10 cellular contexts compared by ENCODE assay signal in genomic region chr1:100719490-100719889, GRCh38. TPM values are rescaled to one million over a fixed set of nuclear protein-coding genes. Genes with fewer than 3 reads are reported as not detected.
DNase-seq lines count a peak whose midpoint lies in the region; ATAC-seq and TF ChIP-seq lines count a peak whose summit lies in the region.
"Had no signal": no experiment of that assay in that cellular context is flagged by ENCODE, and none has a peak within 500 bp of the region (broad histone marks: within the 10 kb centered on the region; RNA-seq: fewer than 3 reads in every experiment).

TSS of gene VCAM1 (plus strand) at chr1:100719742. CDS start at chr1:100719861, 119 bp downstream.

- H3K9me3 ChIP-seq in muscle layer of colon (ENCODE audit: low read length) (no peaks in the 10 kb centered on the region), SJCRH30 (replicated peaks) (no peaks in the 10 kb centered on the region)

- H3K36me3 Mint-ChIP-seq in natural killer cell treated with Interleukin-12 subunit alpha and Interleukin-12 subunit beta and Interleukin-15 and Interleukin-18, amount 100 ng/mL, for 72 hours: no peaks in the 10 kb centered on the region
- no peaks in the 10 kb centered on the region for H3K36me3 Mint-ChIP-seq in natural killer cell

- H3K27ac ChIP-seq in muscle layer of colon (ENCODE audit: low read depth, low read length): no peak within 1 kb of the TSS
- H3K27ac ChIP-seq in SJCRH30: no peak within 1 kb of the TSS
- H3K27ac ChIP-seq: HL-60 had no signal

- TF ChIP-seq CTCF in natural killer cell (IDR thresholded peaks at IDR 0.05) (no peak), choroid plexus epithelial cell (conservative IDR thresholded peaks at IDR 0.05; ENCODE audit: low read depth, low read length) (no peak)

- H3K4me3 ChIP-seq in choroid plexus epithelial cell (ENCODE audit: low read depth, low read length) (peak within 1 kb of the TSS; percentile 63), muscle layer of colon (ENCODE audit: low read depth in 1 of 2, low read length in 2 of 2) (peak within 1 kb of the TSS; percentile 7 to 43), SJCRH30 (no peak within 1 kb of the TSS)

- peak within 1 kb of the TSS; percentile 63 for H3K4me3 Mint-ChIP-seq in natural killer cell treated with Interleukin-12 subunit alpha and Interleukin-12 subunit beta and Interleukin-15 and Interleukin-18, amount 100 ng/mL, for 72 hours
- no peak within 1 kb of the TSS for H3K4me3 Mint-ChIP-seq in natural killer cell
- H3K4me3 Mint-ChIP-seq: T-helper 1 cell treated with Interleukin-12 subunit alpha and Interleukin-12 subunit beta and Interleukin-4 antibody, amounts not matched to agents 30 μg/mL and 1 μg/mL, for 36 hours had no signal

- H3K4me1 Mint-ChIP-seq in natural killer cell treated with Interleukin-12 subunit alpha and Interleukin-12 subunit beta and Interleukin-15 and Interleukin-18, amount 100 ng/mL, for 72 hours (ENCODE audit: low read depth in 2 of 2): peaks cover 17 to 23% of the 10 kb centered on the region in 2 donors
- peaks cover 11 to 13% of the 10 kb centered on the region in 2 donors for H3K4me1 Mint-ChIP-seq in natural killer cell

- H3K9me3 Mint-ChIP-seq in natural killer cell treated with Interleukin-12 subunit alpha and Interleukin-12 subunit beta and Interleukin-15 and Interleukin-18, amount 100 ng/mL, for 72 hours: no peaks in the 10 kb centered on the region
- H3K9me3 Mint-ChIP-seq in natural killer cell: no peaks in the 10 kb centered on the region
- H3K9me3 Mint-ChIP-seq: T-helper 1 cell treated with Interleukin-12 subunit alpha and Interleukin-12 subunit beta and Interleukin-4 antibody, amounts not matched to agents 30 μg/mL and 1 μg/mL, for 36 hours had no signal

- H3K27me3 Mint-ChIP-seq in natural killer cell treated with Interleukin-12 subunit alpha and Interleukin-12 subunit beta and Interleukin-15 and Interleukin-18, amount 100 ng/mL, for 72 hours: peaks cover 14 to 18% of the 10 kb centered on the region in 2 donors
- H3K27me3 Mint-ChIP-seq in natural killer cell (ENCODE audit: low read depth in 2 of 2): peaks cover 18 to 43% of the 10 kb centered on the region in 2 donors

- H3K27ac Mint-ChIP-seq in natural killer cell treated with Interleukin-12 subunit alpha and Interleukin-12 subunit beta and Interleukin-15 and Interleukin-18, amount 100 ng/mL, for 72 hours: peak within 1 kb of the TSS in 1 of 2 donors; percentile 14
- H3K27ac Mint-ChIP-seq in natural killer cell: no peak within 1 kb of the TSS
- H3K27ac Mint-ChIP-seq: T-helper 1 cell treated with Interleukin-12 subunit alpha and Interleukin-12 subunit beta and Interleukin-4 antibody, amounts not matched to agents 30 μg/mL and 1 μg/mL, for 36 hours had no signal

- H3K4me1 ChIP-seq in muscle layer of colon (ENCODE audit: insufficient read depth, low read length) (peaks cover 13% of the 10 kb centered on the region), SJCRH30 (no peaks in the 10 kb centered on the region)

- peak; percentile 36 to 46 for ATAC-seq in natural killer cell treated with Interleukin-12 subunit alpha and Interleukin-12 subunit beta and Interleukin-15 and Interleukin-18, amount 100 ng/mL, for 72 hours
- no peak for ATAC-seq in natural killer cell
- ATAC-seq in HG03520 (IDR thresholded peaks at IDR 0.05; ENCODE audit: unreplicated experiment): no peak
- ATAC-seq in GM21390 (IDR thresholded peaks at IDR 0.05; ENCODE audit: unreplicated experiment): no peak

- peak within 1 kb of the TSS; percentile 22 for H3K9ac ChIP-seq in muscle layer of colon (ENCODE audit: low read length)

- no peaks in the 10 kb centered on the region for H3K36me3 ChIP-seq in muscle layer of colon (ENCODE audit: insufficient read depth, low read length)
- no peaks in the 10 kb centered on the region for H3K36me3 ChIP-seq in SJCRH30

- intact Hi-C loops in natural killer cell (cut with micrococcal nuclease): loop anchor here (10.0 kb wide), 3 partner anchors 135 to 695 kb away; no protein-coding TSS in a partner anchor

- H3K27me3 ChIP-seq in muscle layer of colon (ENCODE audit: control insufficient read depth in 1 of 2, insufficient read depth in 2 of 2, low read length in 2 of 2) (no peaks in the 10 kb centered on the region), SJCRH30 (no peaks in the 10 kb centered on the region)

- peak; percentile 62 for DNase-seq in natural killer cell treated with Interleukin-12 subunit alpha and Interleukin-12 subunit beta and Interleukin-15 and Interleukin-18, amount 100 ng/mL, for 72 hours (ENCODE audit: low spot score)
- DNase-seq in natural killer cell (no peak), choroid plexus epithelial cell (ENCODE audit: low read depth) (peak; percentile 85), SJCRH30 (no peak), superior temporal gyrus (ENCODE audit: extremely low spot score) (no peak)

RNA-seq across cellular contexts. Expression of gene VCAM1, which starts in this region (rescaled TPM):
- 10 to 100 TPM; 10.7 to 31.5 TPM for total RNA-seq in natural killer cell treated with Interleukin-12 subunit alpha and Interleukin-12 subunit beta and Interleukin-15 and Interleukin-18, amount 100 ng/mL, for 72 hours
- total RNA-seq in natural killer cell: under 1 TPM in 2 of 3 donors, not detected in 1; 0.12 to 0.15 TPM
- total RNA-seq in SJCRH30 (2014; rRNA removed; shearing (Covaris generic)): 0.03 TPM in 1 of 2 replicates, not detected in the other

Comparison
In these comparisons a context has a peak if more than half of its experiments do, and no peak if none do; other contexts are left out.
1. RNA of gene VCAM1 (total RNA-seq): 10.7 to 31.5 TPM in natural killer cell treated with Interleukin-12 subunit alpha and Interleukin-12 subunit beta and Interleukin-15 and Interleukin-18, amount 100 ng/mL, for 72 hours; 0.12 to 0.15 TPM in natural killer cell and 0.03 TPM in SJCRH30; every median in the first group is over 10 times any median in the second.
2. ATAC-seq: peak in natural killer cell treated with Interleukin-12 subunit alpha and Interleukin-12 subunit beta and Interleukin-15 and Interleukin-18, amount 100 ng/mL, for 72 hours (2 of 2); none in natural killer cell (0 of 3), HG03520 (single experiment) and GM21390 (single experiment).
3. DNase-seq: peak in natural killer cell treated with Interleukin-12 subunit alpha and Interleukin-12 subunit beta and Interleukin-15 and Interleukin-18, amount 100 ng/mL, for 72 hours (single experiment) and choroid plexus epithelial cell (single experiment); none in natural killer cell (single experiment), SJCRH30 (0 of 2) and superior temporal gyrus (single experiment).